ENCODE assay signal across 17 cellular contexts in genomic region chr6:38168126-38168525, GRCh38.
A peak's percentile ranks its signal among the peaks of the same experiment; 100 is the strongest.
DNase-seq lines count a peak whose midpoint lies in the region; ATAC-seq and TF ChIP-seq lines count a peak whose summit lies in the region.
"Had no signal": no experiment of that assay in that cellular context is flagged by ENCODE, and none has a peak within 500 bp of the region (broad histone marks: within the 10 kb centered on the region; RNA-seq: fewer than 3 reads in every experiment).

No MANE protein-coding gene starts in this region.

- H3K36me3 Mint-ChIP-seq in activated CD4-positive, alpha-beta T cell treated with anti-CD3 and anti-CD28 coated beads for 36 hours (ENCODE audit: low read depth) = no peaks in the 10 kb centered on the region
- H3K36me3 Mint-ChIP-seq: CD8-positive, alpha-beta T cell had no signal

- POLR2A ChIA-PET in activated CD4-positive, alpha-beta T cell treated with anti-CD3 and anti-CD28 coated beads for 36 hours (lab: Charles Lee) = no interaction called here

- no peak overlapping the region for H4K91ac ChIP-seq in neuronal stem cell (ENCODE audit: low read depth, low read length, poor library complexity)

- H3K4me1 ChIP-seq in left ventricle myocardium inferior = peaks cover 12% of the 10 kb centered on the region
- peaks cover 4 to 16% of the 10 kb centered on the region in 2 donors for H3K4me1 ChIP-seq in neuronal stem cell (ENCODE audit: control insufficient read depth in 2 of 2, insufficient read depth in 1 of 2, low read depth in 1 of 2, low read length in 2 of 2)
- H3K4me1 ChIP-seq: A549 had no signal

- H3K18ac ChIP-seq in neuronal stem cell (ENCODE audit: low read length) = no peak overlapping the region

- no peak overlapping the region for H3K27ac Mint-ChIP-seq in activated CD4-positive, alpha-beta T cell treated with anti-CD3 and anti-CD28 coated beads for 36 hours
- H3K27ac Mint-ChIP-seq: CD8-positive, alpha-beta T cell had no signal

- H2BK12ac ChIP-seq in neuronal stem cell (ENCODE audit: low read length) = no peak overlapping the region

- no peak overlapping the region for H3K4ac ChIP-seq in neuronal stem cell (ENCODE audit: low read length)

- peak overlapping the region; percentile 6 for H3K27ac ChIP-seq in left ventricle myocardium inferior (replicated peaks)
- no peak overlapping the region for H3K27ac ChIP-seq in neuronal stem cell (replicated peaks; ENCODE audit: low read length)
- H3K27ac ChIP-seq: A549 had no signal

- no peak overlapping the region for H3K14ac ChIP-seq in neuronal stem cell (ENCODE audit: low read length)

- no peak for ATAC-seq in activated CD4-positive, alpha-beta T cell treated with anti-CD3 and anti-CD28 coated beads for 36 hours
- no peak for ATAC-seq in HG03108 (IDR thresholded peaks at IDR 0.05; ENCODE audit: unreplicated experiment)
- ATAC-seq: CD8-positive, alpha-beta T cell; GM23338; HCT116 had no signal

- no peaks in the 10 kb centered on the region for H3K4me1 Mint-ChIP-seq in activated CD4-positive, alpha-beta T cell treated with anti-CD3 and anti-CD28 coated beads for 36 hours
- H3K4me1 Mint-ChIP-seq: IgD-negative memory B cell had no signal

- peak overlapping the region; percentile 65 for H2AK5ac ChIP-seq in neuronal stem cell (ENCODE audit: low read depth, low read length)

- H3K4me3 Mint-ChIP-seq in activated CD4-positive, alpha-beta T cell treated with anti-CD3 and anti-CD28 coated beads for 36 hours = no peak overlapping the region
- H3K4me3 Mint-ChIP-seq: CD8-positive, alpha-beta T cell; GM23338; HFFc6; IgD-negative memory B cell had no signal

- H3K9me3 Mint-ChIP-seq in activated CD4-positive, alpha-beta T cell treated with anti-CD3 and anti-CD28 coated beads for 36 hours (ENCODE audit: low read depth) = no peaks in the 10 kb centered on the region
- H3K9me3 Mint-ChIP-seq: CD8-positive, alpha-beta T cell; GM23338; HFFc6 had no signal

- no CpG with 5 or more reads among the region's 13 CpGs for WGBS in neuronal stem cell (ENCODE audit: extremely low coverage in 2 of 2, insufficient read length in 2 of 2, insufficient replicate concordance in 1 of 2), 2 donors

- peak overlapping the region; percentile 27 for H3K23ac ChIP-seq in neuronal stem cell (ENCODE audit: low read depth, low read length, poor library complexity)

- H3K4me2 ChIP-seq in neuronal stem cell (ENCODE audit: insufficient read depth, low read length, poor library complexity, severe bottlenecking) = no peak overlapping the region
- H3K4me2 ChIP-seq: A549, GM23338 had no signal

- no peak for TF ChIP-seq CTCF in left ventricle myocardium inferior (IDR thresholded peaks at IDR 0.05; ENCODE audit: borderline replicate concordance)

- H3K36me3 ChIP-seq in left ventricle myocardium inferior (no peaks in the 10 kb centered on the region), H7 (replicated peaks; ENCODE audit: control insufficient read depth, insufficient read depth, low read length) (no peaks in the 10 kb centered on the region), neuronal stem cell (replicated peaks in 1 of 2; ENCODE audit: control insufficient read depth in 2 of 2, insufficient read depth in 2 of 2, low read length in 2 of 2) (no peaks in the 10 kb centered on the region)

- H3K9me3 ChIP-seq in left ventricle myocardium inferior (replicated peaks) (no peaks in the 10 kb centered on the region), neuronal stem cell (replicated peaks in 1 of 2; ENCODE audit: control insufficient read depth in 2 of 2, insufficient read depth in 1 of 2, low read depth in 1 of 2, low read length in 2 of 2) (no peaks in the 10 kb centered on the region)
- H3K9me3 ChIP-seq: A549 had no signal

- no peak overlapping the region for H4K8ac ChIP-seq in neuronal stem cell (ENCODE audit: low read depth, low read length)

- CTCF ChIA-PET in activated CD4-positive, alpha-beta T cell treated with anti-CD3 and anti-CD28 coated beads for 36 hours (lab: Charles Lee) = interaction anchor here (1.2 kb wide), 1 partner anchor 12 kb away, joined by 3 read pairs; no protein-coding TSS in a partner anchor

- DNase-seq in left ventricle myocardium inferior = no peak
- DNase-seq in cardiac septum (ENCODE audit: low spot score) = no peak
- peak; percentile 54 for DNase-seq in H7
- DNase-seq in neuronal stem cell (ENCODE audit: low spot score) = no peak
- no peak for DNase-seq in activated CD4-positive, alpha-beta T cell treated with anti-CD3 and anti-CD28 coated beads for 36 hours
- DNase-seq in hippocampal formation (lab: John Stamatoyannopoulos, UW) = no peak
- DNase-seq: AML-193; Calu3; CD8-positive, alpha-beta T cell; DMS79 treated with DMSO at 0.1 percent for 48 hours; GF-D8; HFFc6 had no signal

- H2AFZ ChIP-seq in neuronal stem cell (ENCODE audit: low read length) = no peak overlapping the region
- H2AFZ ChIP-seq: GM23338 had no signal

- H2BK15ac ChIP-seq in neuronal stem cell (ENCODE audit: low read length) = no peak overlapping the region

- H3K27me3 Mint-ChIP-seq in activated CD4-positive, alpha-beta T cell treated with anti-CD3 and anti-CD28 coated beads for 36 hours = no peaks in the 10 kb centered on the region
- H3K27me3 Mint-ChIP-seq: IgD-negative memory B cell had no signal

- no peak overlapping the region for H3K4me3 ChIP-seq in left ventricle myocardium inferior
- no peak overlapping the region for H3K4me3 ChIP-seq in H7 (ENCODE audit: insufficient read depth, low read depth, low read length)
- H3K4me3 ChIP-seq in neuronal stem cell (ENCODE audit: low read length in 2 of 2) = no peak overlapping the region
- H3K4me3 ChIP-seq: A549, GM23338 had no signal

- no peak overlapping the region for H2BK5ac ChIP-seq in neuronal stem cell (ENCODE audit: low read length)

- intact Hi-C loops in left ventricle myocardium inferior (cut with micrococcal nuclease) = no loop called here
- intact Hi-C loops in cardiac septum (cut with DNase I) = no loop called here
- intact Hi-C loops in activated CD4-positive, alpha-beta T cell treated with anti-CD3 and anti-CD28 coated beads for 36 hours (cut with DNase I, micrococcal nuclease) = no loop called here

- peaks cover 4% of the 10 kb centered on the region for H3K79me1 ChIP-seq in neuronal stem cell (ENCODE audit: low read depth, low read length)

- H2BK120ac ChIP-seq in neuronal stem cell (ENCODE audit: low read depth, low read length) = no peak overlapping the region

- no peaks in the 10 kb centered on the region for H3K27me3 ChIP-seq in left ventricle myocardium inferior (ENCODE audit: low read depth)
- no peaks in the 10 kb centered on the region for H3K27me3 ChIP-seq in H7 (ENCODE audit: control insufficient read depth, insufficient read depth, low read length)
- no peaks in the 10 kb centered on the region for H3K27me3 ChIP-seq in neuronal stem cell (ENCODE audit: control insufficient read depth in 3 of 3, insufficient read depth in 3 of 3, low read depth in 1 of 3, low read length in 3 of 3)

- no peak overlapping the region for H3K9ac ChIP-seq in neuronal stem cell (ENCODE audit: low read depth, low read length, poor library complexity)
